In the genomic region with DNA sequence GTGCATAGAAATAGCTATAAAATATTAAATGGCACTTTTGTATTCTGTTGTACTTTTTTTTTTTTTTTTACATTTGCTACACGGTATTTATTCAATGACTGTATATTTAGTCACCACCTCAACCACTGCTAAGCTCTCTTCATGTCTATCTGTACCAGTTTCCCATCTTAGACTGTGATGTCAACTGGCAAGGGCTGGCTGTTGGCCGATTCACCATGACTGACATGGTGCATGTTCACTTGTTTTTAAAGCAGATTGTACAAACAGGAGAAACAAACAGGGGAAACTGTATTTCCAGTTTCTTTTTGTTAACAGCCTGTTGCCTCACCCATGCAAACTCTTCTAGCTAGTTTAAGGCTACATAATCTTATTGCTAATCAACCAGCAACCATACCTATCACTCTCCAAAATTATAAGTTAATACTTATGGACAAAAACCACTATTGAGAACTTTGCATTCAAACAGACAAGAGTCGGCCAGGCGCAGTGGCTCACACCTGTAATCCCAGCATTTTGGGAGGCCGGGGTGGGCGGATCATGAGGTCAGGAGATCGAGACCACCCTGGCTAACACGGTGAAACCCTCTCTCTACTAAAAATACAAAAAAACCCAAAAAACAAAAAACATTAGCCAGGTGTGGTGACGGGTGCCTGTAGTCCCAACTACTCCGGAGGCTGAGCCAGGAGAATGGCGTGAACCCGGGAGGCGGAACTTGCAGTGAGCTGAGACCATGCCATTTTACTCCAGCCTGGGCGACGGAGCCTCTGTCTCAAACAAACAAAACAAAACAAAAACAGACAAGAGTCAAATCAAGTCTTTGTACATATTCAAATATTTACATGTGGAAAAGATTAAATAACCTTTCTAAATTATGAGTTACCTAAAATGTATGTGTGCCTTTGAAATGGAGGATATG, we compare ENCODE assay signal across 9 cellular contexts. TPM values are rescaled to one million over a fixed set of nuclear protein-coding genes. Genes with fewer than 3 reads are reported as not detected.
A peak's percentile ranks its signal among the peaks of the same experiment; 100 is the strongest.
DNase-seq lines count a peak whose midpoint lies in the region; ATAC-seq, FAIRE-seq and TF ChIP-seq lines count a peak whose summit lies in the region.
"Had no signal": no experiment of that assay in that cellular context is flagged by ENCODE, and none has a peak within 500 bp of the region (broad histone marks: within the 10 kb centered on the region; RNA-seq: fewer than 3 reads in every experiment).

No MANE protein-coding gene starts in this region.

- no peak for TF ChIP-seq RAD21 in A549 (conservative IDR thresholded peaks at IDR 0.05 in 1 of 2, IDR thresholded peaks at IDR 0.05 in 1 of 2)

- 66% methylated on average over 15 of the region's 15 CpGs for WGBS in A549 (ENCODE audit: missing lambda C conversion rate)
- 91% methylated on average over 15 of the region's 15 CpGs for WGBS in right cardiac atrium

- no peak for FAIRE-seq in A549 (lab: Jason Lieb, UNC)
- peak; percentile 100 for FAIRE-seq in H54 (lab: Jason Lieb, UNC)
- FAIRE-seq in GM19239 (lab: Jason Lieb, UNC): no peak

- peak overlapping the region; percentile 90 for H3K4me2 ChIP-seq in A549

- H3K9me3 ChIP-seq in A549 (no peaks in the 10 kb centered on the region), right cardiac atrium (ENCODE audit: control insufficient read depth, low read length) (no peaks in the 10 kb centered on the region)

- no peak for TF ChIP-seq EP300 in A549 (IDR thresholded peaks at IDR 0.05)

- DNase-seq in A549 (ENCODE audit: low read depth in 1 of 2, low spot score in 1 of 2): peak in 1 of 2 experiments; percentile 83
- peak; percentile 46 for DNase-seq in H54 (ENCODE audit: insufficient read length, low spot score)
- DNase-seq in astrocyte of the hippocampus (ENCODE audit: low read depth, low spot score): peak; percentile 59
- DNase-seq in right cardiac atrium: peak in 1 of 3 donors; percentile 18
- no peak for DNase-seq in T-helper 9 cell
- DNase-seq in NCI-H2227 (lab: John Stamatoyannopoulos, UW; ENCODE audit: unreplicated experiment): no peak
- DNase-seq in GF-D8 (lab: John Stamatoyannopoulos, UW): no peak
- DNase-seq in GM19239 (ENCODE audit: insufficient read length, low spot score): no peak
- DNase-seq: NCI-H187 had no signal

- no peaks in the 10 kb centered on the region for H3K27me3 ChIP-seq in right cardiac atrium (ENCODE audit: control insufficient read depth, insufficient read depth)

- TF ChIP-seq CTCF in A549 (IDR thresholded peaks at IDR 0.05): no peak

- no peak for TF ChIP-seq POLR2A in A549 (IDR thresholded peaks at IDR 0.05; ENCODE audit: low read length)
- TF ChIP-seq POLR2A in H54 (IDR thresholded peaks at IDR 0.05; ENCODE audit: low read depth, low read length): no peak

- CTCF ChIA-PET in A549 (lab: Yijun Ruan, JAX): interaction anchor here (0.8 to 1.3 kb wide), 2 partner anchors 58 to 470 kb away, joined by 3 to 4 read pairs; no protein-coding TSS in a partner anchor

- H3K27ac ChIP-seq in A549 (peak overlapping the region; percentile 49 to 56; a peak in 5 of 6 replicates), right cardiac atrium (ENCODE audit: low read length) (no peak overlapping the region)

- ATAC-seq in A549: peak; percentile 75 to 77
- ATAC-seq in right cardiac atrium: peak; percentile 56

- POLR2A ChIA-PET in A549 (lab: Yijun Ruan, JAX): interaction anchor here (0.6 to 2.0 kb wide), 6 partner anchors 13 to 71 kb away, joined by 3 to 10 read pairs (median 6); a partner anchor contains a TSS

- H3K4me1 ChIP-seq in A549 (peaks cover 61% of the 10 kb centered on the region), right cardiac atrium (ENCODE audit: control insufficient read depth, insufficient read depth, low read length) (peaks cover 2% of the 10 kb centered on the region)

- H3K4me3 ChIP-seq in A549 (no peak overlapping the region), right cardiac atrium (ENCODE audit: low read length) (no peak overlapping the region)

- intact Hi-C loops in right cardiac atrium (cut with DNase I): loop anchor here in 1 of 4 donors (10.0 kb wide), 1 partner anchor 47 kb away; no protein-coding TSS in a partner anchor

TF ChIP-seq in A549, 52 proteins besides CTCF, POLR2A, EP300 and RAD21 (continues in another document):
- TF ChIP-seq, protein P1, sequence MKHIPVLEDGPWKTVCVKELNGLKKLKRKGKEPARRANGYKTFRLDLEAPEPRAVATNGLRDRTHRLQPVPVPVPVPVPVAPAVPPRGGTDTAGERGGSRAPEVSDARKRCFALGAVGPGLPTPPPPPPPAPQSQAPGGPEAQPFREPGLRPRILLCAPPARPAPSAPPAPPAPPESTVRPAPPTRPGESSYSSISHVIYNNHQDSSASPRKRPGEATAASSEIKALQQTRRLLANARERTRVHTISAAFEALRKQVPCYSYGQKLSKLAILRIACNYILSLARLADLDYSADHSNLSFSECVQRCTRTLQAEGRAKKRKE (CRISPR knock-in tag; IDR thresholded peaks at IDR 0.05; ENCODE audit: low read depth): no peak
- TF ChIP-seq BHLHE40 (IDR thresholded peaks at IDR 0.05; ENCODE audit: low read depth, low read length): no peak
- no peak for TF ChIP-seq ZNF302 (CRISPR knock-in tag; IDR thresholded peaks at IDR 0.05)
- TF ChIP-seq ZSCAN20 (CRISPR knock-in tag; IDR thresholded peaks at IDR 0.05): no peak
- TF ChIP-seq, protein P2, sequence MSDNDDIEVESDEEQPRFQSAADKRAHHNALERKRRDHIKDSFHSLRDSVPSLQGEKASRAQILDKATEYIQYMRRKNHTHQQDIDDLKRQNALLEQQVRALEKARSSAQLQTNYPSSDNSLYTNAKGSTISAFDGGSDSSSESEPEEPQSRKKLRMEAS (IDR thresholded peaks at IDR 0.05): no peak
- TF ChIP-seq HEYL (CRISPR knock-in tag; IDR thresholded peaks at IDR 0.05): no peak
- no peak for TF ChIP-seq CBX8 (IDR thresholded peaks at IDR 0.05)
- TF ChIP-seq NFE2L2 (conservative IDR thresholded peaks at IDR 0.05; ENCODE audit: low read length): no peak
- no peak for TF ChIP-seq MAZ (IDR thresholded peaks at IDR 0.05; ENCODE audit: borderline replicate concordance, low read depth, low read length)
- TF ChIP-seq CEBPB (IDR thresholded peaks at IDR 0.05): no peak
- TF ChIP-seq, protein P3, sequence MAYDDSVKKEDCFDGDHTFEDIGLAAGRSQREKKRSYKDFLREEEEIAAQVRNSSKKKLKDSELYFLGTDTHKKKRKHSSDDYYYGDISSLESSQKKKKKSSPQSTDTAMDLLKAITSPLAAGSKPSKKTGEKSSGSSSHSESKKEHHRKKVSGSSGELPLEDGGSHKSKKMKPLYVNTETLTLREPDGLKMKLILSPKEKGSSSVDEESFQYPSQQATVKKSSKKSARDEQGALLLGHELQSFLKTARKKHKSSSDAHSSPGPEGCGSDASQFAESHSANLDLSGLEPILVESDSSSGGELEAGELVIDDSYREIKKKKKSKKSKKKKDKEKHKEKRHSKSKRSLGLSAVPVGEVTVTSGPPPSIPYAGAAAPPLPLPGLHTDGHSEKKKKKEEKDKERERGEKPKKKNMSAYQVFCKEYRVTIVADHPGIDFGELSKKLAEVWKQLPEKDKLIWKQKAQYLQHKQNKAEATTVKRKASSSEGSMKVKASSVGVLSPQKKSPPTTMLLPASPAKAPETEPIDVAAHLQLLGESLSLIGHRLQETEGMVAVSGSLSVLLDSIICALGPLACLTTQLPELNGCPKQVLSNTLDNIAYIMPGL (CRISPR knock-in tag; IDR thresholded peaks at IDR 0.05; ENCODE audit: borderline replicate concordance): no peak
- no peak for TF ChIP-seq SREBF2 (IDR thresholded peaks at IDR 0.05)
- no peak for TF ChIP-seq NR3C1 (IDR thresholded peaks at IDR 0.05)
- TF ChIP-seq, protein P4, sequence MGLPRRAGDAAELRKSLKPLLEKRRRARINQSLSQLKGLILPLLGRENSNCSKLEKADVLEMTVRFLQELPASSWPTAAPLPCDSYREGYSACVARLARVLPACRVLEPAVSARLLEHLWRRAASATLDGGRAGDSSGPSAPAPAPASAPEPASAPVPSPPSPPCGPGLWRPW (IDR thresholded peaks at IDR 0.05): no peak
- TF ChIP-seq PHF8 (IDR thresholded peaks at IDR 0.05; ENCODE audit: borderline replicate concordance, low read depth): no peak
- TF ChIP-seq FOXS1 (CRISPR knock-in tag; IDR thresholded peaks at IDR 0.05): no peak
- TF ChIP-seq CBX2 (IDR thresholded peaks at IDR 0.05; ENCODE audit: borderline replicate concordance, low read depth): no peak
- TF ChIP-seq ESRRA (IDR thresholded peaks at IDR 0.05; ENCODE audit: borderline replicate concordance, low read length): no peak
- TF ChIP-seq HOXB5 (CRISPR knock-in tag; IDR thresholded peaks at IDR 0.05): no peak
- TF ChIP-seq, protein P5, sequence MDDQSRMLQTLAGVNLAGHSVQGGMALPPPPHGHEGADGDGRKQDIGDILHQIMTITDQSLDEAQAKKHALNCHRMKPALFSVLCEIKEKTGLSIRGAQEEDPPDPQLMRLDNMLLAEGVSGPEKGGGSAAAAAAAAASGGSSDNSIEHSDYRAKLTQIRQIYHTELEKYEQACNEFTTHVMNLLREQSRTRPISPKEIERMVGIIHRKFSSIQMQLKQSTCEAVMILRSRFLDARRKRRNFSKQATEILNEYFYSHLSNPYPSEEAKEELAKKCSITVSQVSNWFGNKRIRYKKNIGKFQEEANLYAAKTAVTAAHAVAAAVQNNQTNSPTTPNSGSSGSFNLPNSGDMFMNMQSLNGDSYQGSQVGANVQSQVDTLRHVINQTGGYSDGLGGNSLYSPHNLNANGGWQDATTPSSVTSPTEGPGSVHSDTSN (IDR thresholded peaks at IDR 0.05): 0 out of 2 replicates have a peak, but pooled peaks have one; percentile 43
- TF ChIP-seq POLR2AphosphoS2 (conservative IDR thresholded peaks at IDR 0.05; ENCODE audit: low read length): peak; percentile 18
- TF ChIP-seq RFX5 (IDR thresholded peaks at IDR 0.05): no peak
- TF ChIP-seq, protein P6, sequence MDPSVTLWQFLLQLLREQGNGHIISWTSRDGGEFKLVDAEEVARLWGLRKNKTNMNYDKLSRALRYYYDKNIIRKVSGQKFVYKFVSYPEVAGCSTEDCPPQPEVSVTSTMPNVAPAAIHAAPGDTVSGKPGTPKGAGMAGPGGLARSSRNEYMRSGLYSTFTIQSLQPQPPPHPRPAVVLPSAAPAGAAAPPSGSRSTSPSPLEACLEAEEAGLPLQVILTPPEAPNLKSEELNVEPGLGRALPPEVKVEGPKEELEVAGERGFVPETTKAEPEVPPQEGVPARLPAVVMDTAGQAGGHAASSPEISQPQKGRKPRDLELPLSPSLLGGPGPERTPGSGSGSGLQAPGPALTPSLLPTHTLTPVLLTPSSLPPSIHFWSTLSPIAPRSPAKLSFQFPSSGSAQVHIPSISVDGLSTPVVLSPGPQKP (IDR thresholded peaks at IDR 0.05; ENCODE audit: low read depth, low read length): no peak

RNA-seq across cellular contexts. Expression of a gene that starts 13.2 kb away (rescaled TPM):
- polyA plus RNA-seq in A549 (2011; rRNA removed) (234 and 315 TPM in 2 replicates), A549 (2017; fragmentation: RNase III; extraction: RNeasy Plus Mini Kit Qiagen cat#74134 plus additional on column Dnase treatment) (126 to 136 TPM (median 135 TPM) in 3 replicates), right cardiac atrium (185 TPM)
- polyA plus RNA-seq in A549 (2012; cell fraction: cytosol; rRNA removed): 94.0 and 129 TPM in 2 replicates
- 92.3 and 99.3 TPM in 2 replicates for polyA plus RNA-seq in A549 (2012; cell fraction: nucleus; rRNA removed)
- polyA minus RNA-seq in A549 (2011; rRNA and poly(A)+ RNA removed): 74.6 and 81.9 TPM in 2 replicates
- total RNA-seq in right cardiac atrium: 100 to 1,000 TPM; 148 to 219 (median 169) TPM

Comparison
In these comparisons a context has a peak if more than half of its experiments do, and no peak if none do; other contexts are left out.
1. DNase-seq: peak in H54 (single experiment) and astrocyte of the hippocampus (single experiment); none in T-helper 9 cell (single experiment), NCI-H2227 (single experiment), GF-D8 (single experiment) and GM19239 (single experiment).